ENCODE assay signal across 2 cellular contexts in genomic region chr13:24267283-24267682, GRCh38.
A peak's percentile ranks its signal among the peaks of the same experiment; 100 is the strongest.
TF ChIP-seq lines count a peak whose summit lies in the region.

No MANE protein-coding gene starts in this region.

TF ChIP-seq in liver, 16 proteins besides CTCF, POLR2A, EP300 and RAD21:
- TF ChIP-seq JUND (IDR thresholded peaks at IDR 0.05) (peak in 1 of 2 donors; percentile 10), HNF4A (conservative IDR thresholded peaks at IDR 0.05) (peak; percentile 33 to 36), NR2F2 (IDR thresholded peaks at IDR 0.05) (peak; percentile 73), YY1 (IDR thresholded peaks at IDR 0.05) (no peak), GABPA (IDR thresholded peaks at IDR 0.05 in 1 of 2, conservative IDR thresholded peaks at IDR 0.05 in 1 of 2) (no peak), ATF3 (IDR thresholded peaks at IDR 0.05) (no peak), FOXA2 (IDR thresholded peaks at IDR 0.05) (no peak), FOXA1 (IDR thresholded peaks at IDR 0.05) (no peak), RXRA (IDR thresholded peaks at IDR 0.05) (peak in 1 of 2 donors; percentile 30)
- TF ChIP-seq, protein P1, sequence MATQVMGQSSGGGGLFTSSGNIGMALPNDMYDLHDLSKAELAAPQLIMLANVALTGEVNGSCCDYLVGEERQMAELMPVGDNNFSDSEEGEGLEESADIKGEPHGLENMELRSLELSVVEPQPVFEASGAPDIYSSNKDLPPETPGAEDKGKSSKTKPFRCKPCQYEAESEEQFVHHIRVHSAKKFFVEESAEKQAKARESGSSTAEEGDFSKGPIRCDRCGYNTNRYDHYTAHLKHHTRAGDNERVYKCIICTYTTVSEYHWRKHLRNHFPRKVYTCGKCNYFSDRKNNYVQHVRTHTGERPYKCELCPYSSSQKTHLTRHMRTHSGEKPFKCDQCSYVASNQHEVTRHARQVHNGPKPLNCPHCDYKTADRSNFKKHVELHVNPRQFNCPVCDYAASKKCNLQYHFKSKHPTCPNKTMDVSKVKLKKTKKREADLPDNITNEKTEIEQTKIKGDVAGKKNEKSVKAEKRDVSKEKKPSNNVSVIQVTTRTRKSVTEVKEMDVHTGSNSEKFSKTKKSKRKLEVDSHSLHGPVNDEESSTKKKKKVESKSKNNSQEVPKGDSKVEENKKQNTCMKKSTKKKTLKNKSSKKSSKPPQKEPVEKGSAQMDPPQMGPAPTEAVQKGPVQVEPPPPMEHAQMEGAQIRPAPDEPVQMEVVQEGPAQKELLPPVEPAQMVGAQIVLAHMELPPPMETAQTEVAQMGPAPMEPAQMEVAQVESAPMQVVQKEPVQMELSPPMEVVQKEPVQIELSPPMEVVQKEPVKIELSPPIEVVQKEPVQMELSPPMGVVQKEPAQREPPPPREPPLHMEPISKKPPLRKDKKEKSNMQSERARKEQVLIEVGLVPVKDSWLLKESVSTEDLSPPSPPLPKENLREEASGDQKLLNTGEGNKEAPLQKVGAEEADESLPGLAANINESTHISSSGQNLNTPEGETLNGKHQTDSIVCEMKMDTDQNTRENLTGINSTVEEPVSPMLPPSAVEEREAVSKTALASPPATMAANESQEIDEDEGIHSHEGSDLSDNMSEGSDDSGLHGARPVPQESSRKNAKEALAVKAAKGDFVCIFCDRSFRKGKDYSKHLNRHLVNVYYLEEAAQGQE (IDR thresholded peaks at IDR 0.05) = no peak

TF ChIP-seq in HepG2, 621 proteins besides CTCF, POLR2A, EP300 and RAD21 (continued from another document):
- TF ChIP-seq JUNB (CRISPR knock-in tag; IDR thresholded peaks at IDR 0.05; ENCODE audit: borderline replicate concordance) (no peak), SIX4 (CRISPR knock-in tag; IDR thresholded peaks at IDR 0.05) (no peak), PRPF4 (IDR thresholded peaks at IDR 0.05; ENCODE audit: low read depth, low read length, poor library complexity, severe bottlenecking) (no peak), YEATS2 (CRISPR knock-in tag; IDR thresholded peaks at IDR 0.05; ENCODE audit: borderline replicate concordance) (no peak), TP53 (CRISPR knock-in tag; conservative IDR thresholded peaks at IDR 0.05) (no peak)
- TF ChIP-seq, protein P2, sequence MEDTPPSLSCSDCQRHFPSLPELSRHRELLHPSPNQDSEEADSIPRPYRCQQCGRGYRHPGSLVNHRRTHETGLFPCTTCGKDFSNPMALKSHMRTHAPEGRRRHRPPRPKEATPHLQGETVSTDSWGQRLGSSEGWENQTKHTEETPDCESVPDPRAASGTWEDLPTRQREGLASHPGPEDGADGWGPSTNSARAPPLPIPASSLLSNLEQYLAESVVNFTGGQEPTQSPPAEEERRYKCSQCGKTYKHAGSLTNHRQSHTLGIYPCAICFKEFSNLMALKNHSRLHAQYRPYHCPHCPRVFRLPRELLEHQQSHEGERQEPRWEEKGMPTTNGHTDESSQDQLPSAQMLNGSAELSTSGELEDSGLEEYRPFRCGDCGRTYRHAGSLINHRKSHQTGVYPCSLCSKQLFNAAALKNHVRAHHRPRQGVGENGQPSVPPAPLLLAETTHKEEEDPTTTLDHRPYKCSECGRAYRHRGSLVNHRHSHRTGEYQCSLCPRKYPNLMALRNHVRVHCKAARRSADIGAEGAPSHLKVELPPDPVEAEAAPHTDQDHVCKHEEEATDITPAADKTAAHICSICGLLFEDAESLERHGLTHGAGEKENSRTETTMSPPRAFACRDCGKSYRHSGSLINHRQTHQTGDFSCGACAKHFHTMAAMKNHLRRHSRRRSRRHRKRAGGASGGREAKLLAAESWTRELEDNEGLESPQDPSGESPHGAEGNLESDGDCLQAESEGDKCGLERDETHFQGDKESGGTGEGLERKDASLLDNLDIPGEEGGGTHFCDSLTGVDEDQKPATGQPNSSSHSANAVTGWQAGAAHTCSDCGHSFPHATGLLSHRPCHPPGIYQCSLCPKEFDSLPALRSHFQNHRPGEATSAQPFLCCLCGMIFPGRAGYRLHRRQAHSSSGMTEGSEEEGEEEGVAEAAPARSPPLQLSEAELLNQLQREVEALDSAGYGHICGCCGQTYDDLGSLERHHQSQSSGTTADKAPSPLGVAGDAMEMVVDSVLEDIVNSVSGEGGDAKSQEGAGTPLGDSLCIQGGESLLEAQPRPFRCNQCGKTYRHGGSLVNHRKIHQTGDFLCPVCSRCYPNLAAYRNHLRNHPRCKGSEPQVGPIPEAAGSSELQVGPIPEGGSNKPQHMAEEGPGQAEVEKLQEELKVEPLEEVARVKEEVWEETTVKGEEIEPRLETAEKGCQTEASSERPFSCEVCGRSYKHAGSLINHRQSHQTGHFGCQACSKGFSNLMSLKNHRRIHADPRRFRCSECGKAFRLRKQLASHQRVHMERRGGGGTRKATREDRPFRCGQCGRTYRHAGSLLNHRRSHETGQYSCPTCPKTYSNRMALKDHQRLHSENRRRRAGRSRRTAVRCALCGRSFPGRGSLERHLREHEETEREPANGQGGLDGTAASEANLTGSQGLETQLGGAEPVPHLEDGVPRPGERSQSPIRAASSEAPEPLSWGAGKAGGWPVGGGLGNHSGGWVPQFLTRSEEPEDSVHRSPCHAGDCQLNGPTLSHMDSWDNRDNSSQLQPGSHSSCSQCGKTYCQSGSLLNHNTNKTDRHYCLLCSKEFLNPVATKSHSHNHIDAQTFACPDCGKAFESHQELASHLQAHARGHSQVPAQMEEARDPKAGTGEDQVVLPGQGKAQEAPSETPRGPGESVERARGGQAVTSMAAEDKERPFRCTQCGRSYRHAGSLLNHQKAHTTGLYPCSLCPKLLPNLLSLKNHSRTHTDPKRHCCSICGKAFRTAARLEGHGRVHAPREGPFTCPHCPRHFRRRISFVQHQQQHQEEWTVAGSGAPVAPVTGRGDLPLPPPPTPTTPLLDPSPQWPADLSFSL (CRISPR knock-in tag; IDR thresholded peaks at IDR 0.05) = no peak
